ENCODE assay signal across 10 cellular contexts in genomic region chr3:18649666-18650363, GRCh38.
DNase-seq lines count a peak whose midpoint lies in the region; ATAC-seq and TF ChIP-seq lines count a peak whose summit lies in the region.
"Had no signal": no experiment of that assay in that cellular context is flagged by ENCODE, and none has a peak within 500 bp of the region (broad histone marks: within the 10 kb centered on the region; RNA-seq: fewer than 3 reads in every experiment).

No MANE protein-coding gene starts in this region.

- no peaks in the 10 kb centered on the region for H3K9me3 ChIP-seq in ascending aorta

- peak; percentile 93 for ATAC-seq in GM18868 (IDR thresholded peaks at IDR 0.05; ENCODE audit: unreplicated experiment)
- ATAC-seq in HG02571 (IDR thresholded peaks at IDR 0.05; ENCODE audit: unreplicated experiment) = peak; percentile 85
- peak; percentile 73 for ATAC-seq in HG03575 (IDR thresholded peaks at IDR 0.05; ENCODE audit: extremely low read depth, insufficient number of reproducible peaks, low FRiP score, unreplicated experiment)
- ATAC-seq in esophagus mucosa = no peak

- H3K4me1 ChIP-seq in ascending aorta = no peaks in the 10 kb centered on the region

- H3K4me3 Mint-ChIP-seq in CD14-positive monocyte = no peak overlapping the region

- no peaks in the 10 kb centered on the region for H3K9me3 Mint-ChIP-seq in CD14-positive monocyte

- H3K27me3 ChIP-seq in ascending aorta = no peaks in the 10 kb centered on the region

- H3K27ac Mint-ChIP-seq in CD14-positive monocyte = no peak overlapping the region

- peak; percentile 61 to 66 for DNase-seq in stimulated activated CD4-positive, alpha-beta T cell treated with anti-CD3 and anti-CD28 coated beads, Interleukin-15, amount 100 ng/mL, for 48 hours (ENCODE audit: low read depth in 2 of 2)
- DNase-seq in HuH-7.5 (ENCODE audit: low spot score) = no peak
- no peak for DNase-seq in CD14-positive monocyte (ENCODE audit: low spot score)
- DNase-seq in ascending aorta (ENCODE audit: low spot score in 2 of 2) = no peak
- DNase-seq: cerebellar nuclear complex had no signal

- no peaks in the 10 kb centered on the region for H3K36me3 ChIP-seq in ascending aorta

- no peaks in the 10 kb centered on the region for H3K36me3 Mint-ChIP-seq in CD14-positive monocyte

- intact Hi-C loops in CD14-positive monocyte (cut with micrococcal nuclease) (no loop called here), ascending aorta (cut with DNase I) (no loop called here)

- H3K4me3 ChIP-seq in ascending aorta = no peak overlapping the region
- H3K4me3 ChIP-seq: SK-N-MC had no signal

- peaks cover 0 to 2% (median 2%) of the 10 kb centered on the region in 3 donors for H3K27me3 Mint-ChIP-seq in CD14-positive monocyte (ENCODE audit: low read depth in 3 of 3)

- H3K4me1 Mint-ChIP-seq in CD14-positive monocyte = no peaks in the 10 kb centered on the region

- TF ChIP-seq CTCF in CD14-positive monocyte (IDR thresholded peaks at IDR 0.05) (no peak), ascending aorta (IDR thresholded peaks at IDR 0.05) (no peak)

- no peak overlapping the region for H3K27ac ChIP-seq in ascending aorta
- H3K27ac ChIP-seq: SK-N-MC had no signal

Comparison
In these comparisons a context has a peak if more than half of its experiments do, and no peak if none do; other contexts are left out.
1. DNase-seq: peak in stimulated activated CD4-positive, alpha-beta T cell treated with anti-CD3 and anti-CD28 coated beads, Interleukin-15, amount 100 ng/mL, for 48 hours (2 of 2); none in HuH-7.5 (single experiment), CD14-positive monocyte (single experiment) and ascending aorta (0 of 2).